In genomic region chr6:30763618-30764489, GRCh38 we compare ENCODE assay signal across 8 cellular contexts. TPM values are rescaled to one million over a fixed set of nuclear protein-coding genes. Genes with fewer than 3 reads are reported as not detected.
DNase-seq lines count a peak whose midpoint lies in the region; ATAC-seq and TF ChIP-seq lines count a peak whose summit lies in the region.

No MANE protein-coding gene starts in this region.

- peak in 1 of 3 donors; percentile 52 for TF ChIP-seq POLR2A in body of pancreas (IDR thresholded peaks at IDR 0.05)

- H4K20me1 ChIP-seq in Karpas-422 (ENCODE audit: insufficient read depth, low read depth, low read length) = no peaks in the 10 kb centered on the region

- H3K9me3 ChIP-seq in Karpas-422 (ENCODE audit: low read length) = no peaks in the 10 kb centered on the region
- H3K9me3 ChIP-seq in body of pancreas = no peaks in the 10 kb centered on the region
- H3K9me3 ChIP-seq in mesodermal cell (ENCODE audit: control insufficient read depth, low read length) = no peaks in the 10 kb centered on the region

- TF ChIP-seq CTCF in GM10248 (IDR thresholded peaks at IDR 0.05; ENCODE audit: control extremely low read depth, extremely low read depth, low read depth, missing control alignments) (no peak), body of pancreas (IDR thresholded peaks at IDR 0.05) (peak in 4 of 7 experiments; percentile 11 to 51 (median 43))

- intact Hi-C loops in body of pancreas (cut with DNase I) = no loop called here

- H3K27ac ChIP-seq in Karpas-422 (ENCODE audit: low read length) = no peak overlapping the region
- peak overlapping the region; percentile 74 to 94 (median 86) for H3K27ac ChIP-seq in body of pancreas
- H3K27ac ChIP-seq in mesodermal cell (ENCODE audit: low read depth, low read length, severe bottlenecking) = peak overlapping the region; percentile 99

- no peaks in the 10 kb centered on the region for H3K9me2 ChIP-seq in Karpas-422 (replicated peaks; ENCODE audit: insufficient read depth, low read length)

- DNase-seq in GM10248 (ENCODE audit: extremely low spot score) (peak; percentile 65), Karpas-422 (peak; percentile 23), body of pancreas (peak; percentile 40 to 73 (median 56)), ureter (ENCODE audit: low spot score) (no peak), NCI-H128 (lab: John Stamatoyannopoulos, UW; ENCODE audit: unreplicated experiment) (no peak), NCI-H1436 (lab: John Stamatoyannopoulos, UW) (no peak), SKM-1 treated with dmso at 0.1 percent for 144 hours (lab: John Stamatoyannopoulos, UW; ENCODE audit: unreplicated experiment) (no peak)

- no peak overlapping the region for H3K4me2 ChIP-seq in Karpas-422 (ENCODE audit: low read depth, low read length, poor library complexity, severe bottlenecking)

- 32 to 40% methylated on average over 8 of the region's 8 CpGs for WGBS in body of pancreas, 2 donors
- WGBS in mesodermal cell (ENCODE audit: insufficient coverage in 2 of 2), 2 experiments = 17 to 30% methylated on average over 5 of the region's 8 CpGs

- no peak overlapping the region for H3K4me3 ChIP-seq in Karpas-422 (ENCODE audit: low read length)
- no peak overlapping the region for H3K4me3 ChIP-seq in body of pancreas
- no peak overlapping the region for H3K4me3 ChIP-seq in mesodermal cell (ENCODE audit: extremely low read depth, insufficient read depth, low read length, poor library complexity, severe bottlenecking)

- no peak overlapping the region for H3K9ac ChIP-seq in Karpas-422 (ENCODE audit: low read length)

- peak; percentile 85 for ATAC-seq in body of pancreas

- H3K27me3 ChIP-seq in Karpas-422 (ENCODE audit: low read length) = no peaks in the 10 kb centered on the region
- H3K27me3 ChIP-seq in body of pancreas = no peaks in the 10 kb centered on the region

- POLR2A ChIA-PET in GM10248 (lab: Yijun Ruan, JAX) = interaction anchor here (0.7 kb wide), 1 partner anchor 148 kb away, joined by 4 read pairs; no protein-coding TSS in a partner anchor

- H3K4me1 ChIP-seq in Karpas-422 (ENCODE audit: low read length) = no peaks in the 10 kb centered on the region
- peaks cover 29% of the 10 kb centered on the region for H3K4me1 ChIP-seq in body of pancreas
- H3K4me1 ChIP-seq in mesodermal cell (ENCODE audit: control insufficient read depth, insufficient read depth, low read length, poor library complexity, severe bottlenecking) = peaks cover 74% of the 10 kb centered on the region

- CTCF ChIA-PET in GM10248 (lab: Yijun Ruan, JAX) = interaction anchor here (0.7 to 1.5 kb wide), 8 partner anchors 11 to 323 kb away, joined by 3 to 4 read pairs (median 3); partner anchors contain the start of gene IER3

- no peaks in the 10 kb centered on the region for H3K79me2 ChIP-seq in Karpas-422 (ENCODE audit: low read length)

- H3K36me3 ChIP-seq in Karpas-422 (ENCODE audit: insufficient read depth, low read length) (no peaks in the 10 kb centered on the region), body of pancreas (replicated peaks in 1 of 2; ENCODE audit: insufficient read depth in 1 of 2, low read depth in 2 of 2) (no peaks in the 10 kb centered on the region), mesodermal cell (ENCODE audit: control insufficient read depth, insufficient read depth, low read length) (no peaks in the 10 kb centered on the region)

- no peak overlapping the region for H2AFZ ChIP-seq in Karpas-422 (ENCODE audit: low read length)

RNA-seq across cellular contexts. Expression of gene IER3, which starts 19.5 kb away (rescaled TPM):
- 0.19 and 0.54 TPM in 2 replicates for total RNA-seq in Karpas-422 (2014; rRNA removed; shearing (Covaris generic); ENCODE audit: low replicate concordance)
- total RNA-seq in body of pancreas = 10 to 100 TPM; 46.4 to 60.3 TPM
- 139 TPM for polyA plus RNA-seq in mesodermal cell (2013, experiment 1 of 2)
- 110 TPM for polyA plus RNA-seq in mesodermal cell (2013, experiment 2 of 2)
- 23.8 TPM for total RNA-seq in ureter

RNA-seq across cellular contexts. Expression of gene FLOT1, which starts 21.4 kb away (rescaled TPM):
- 58.2 and 103 TPM in 2 replicates for total RNA-seq in Karpas-422 (2014; rRNA removed; shearing (Covaris generic); ENCODE audit: low replicate concordance)
- 10 to 100 TPM; 70.0 to 82.4 TPM for total RNA-seq in body of pancreas
- polyA plus RNA-seq in mesodermal cell (2013, experiment 1 of 2) = 145 TPM
- polyA plus RNA-seq in mesodermal cell (2013, experiment 2 of 2) = 130 TPM
- total RNA-seq in ureter = 133 TPM

RNA-seq across cellular contexts. Expression of gene TUBB, which starts 43.7 kb away (rescaled TPM):
- 403 and 427 TPM in 2 replicates for total RNA-seq in Karpas-422 (2014; rRNA removed; shearing (Covaris generic); ENCODE audit: low replicate concordance)
- total RNA-seq in body of pancreas = 10 to 100 TPM; 80.9 to 84.4 TPM
- polyA plus RNA-seq in mesodermal cell (2013, experiment 1 of 2) = 1,638 TPM
- polyA plus RNA-seq in mesodermal cell (2013, experiment 2 of 2) = 1,486 TPM
- total RNA-seq in ureter = 357 TPM

RNA-seq across cellular contexts. Expression of gene MDC1, which starts 46.8 kb away (rescaled TPM):
- 9.4 and 11.0 TPM in 2 replicates for total RNA-seq in Karpas-422 (2014; rRNA removed; shearing (Covaris generic); ENCODE audit: low replicate concordance)
- total RNA-seq in body of pancreas = 10 to 100 TPM; 11.4 to 18.1 TPM
- 60.6 TPM for polyA plus RNA-seq in mesodermal cell (2013, experiment 1 of 2)
- polyA plus RNA-seq in mesodermal cell (2013, experiment 2 of 2) = 50.2 TPM
- total RNA-seq in ureter = 41.1 TPM

Comparison
In these comparisons a context has a peak if more than half of its experiments do, and no peak if none do; other contexts are left out.
1. DNase-seq: peak in GM10248 (single experiment), Karpas-422 (single experiment) and body of pancreas (4 of 4); none in ureter (single experiment), NCI-H128 (single experiment), NCI-H1436 (single experiment) and SKM-1 treated with dmso at 0.1 percent for 144 hours (single experiment).
2. RNA of gene IER3, which starts 19.5 kb away (total RNA-seq): 46.4 to 60.3 TPM in body of pancreas and 23.8 TPM in ureter (single experiment); 0.19 to 0.54 TPM in Karpas-422; every median in the first group is over 10 times any median in the second.